In genomic region chr3:46145147-46145546, GRCh38 we compare ENCODE assay signal across 11 cellular contexts.
"Had no signal": no experiment of that assay in that cellular context is flagged by ENCODE, and none has a peak within 500 bp of the region (broad histone marks: within the 10 kb centered on the region; RNA-seq: fewer than 3 reads in every experiment).

No MANE protein-coding gene starts in this region.

- H3K9ac ChIP-seq: GM23248 had no signal

- H3K4me1 Mint-ChIP-seq: GM23338, H9 had no signal

- FAIRE-seq: H1, H54 had no signal

- H3K9me3 Mint-ChIP-seq: GM23338, H9, HFFc6 had no signal

- H3K9me3 ChIP-seq: HAP-1 had no signal

- H3K4me3 Mint-ChIP-seq: GM23338, H9, HFFc6 had no signal

- H3K27ac ChIP-seq: GM23248 had no signal

- DNase-seq: GM23248, GOT3, H7, H9, HCEC 1CT, HFFc6 had no signal

- H3K27ac Mint-ChIP-seq: GM23338, H9, HFFc6 had no signal

- H3K4me3 ChIP-seq: GM23248, GM23338, HAP-1 had no signal

- H3K4me1 ChIP-seq: HAP-1 had no signal

- ATAC-seq: GM23338, HCT116 had no signal

- H3K36me3 ChIP-seq: HAP-1 had no signal
